1 cellular context compared by ENCODE assay signal in genomic region chr3:10554746-10555145, GRCh38.
TF ChIP-seq lines count a peak whose summit lies in the region.

No MANE protein-coding gene starts in this region.

TF ChIP-seq in HEK293T, 16 proteins besides CTCF, POLR2A, EP300 and RAD21 (continued from another document):
- no peak for TF ChIP-seq PKNOX1 (IDR thresholded peaks at IDR 0.05)
